Comparison of ENCODE assay signal across 17 cellular contexts in genomic region chrY:7377091-7377490, GRCh38.
DNase-seq lines count a peak whose midpoint lies in the region; ATAC-seq and TF ChIP-seq lines count a peak whose summit lies in the region.
"Had no signal": no experiment of that assay in that cellular context is flagged by ENCODE, and none has a peak within 500 bp of the region (broad histone marks: within the 10 kb centered on the region; RNA-seq: fewer than 3 reads in every experiment).

No MANE protein-coding gene starts in this region.

- H3K4me1 Mint-ChIP-seq in activated naive CD4-positive, alpha-beta T cell treated with anti-CD3 and anti-CD28 coated beads for 36 hours (ENCODE audit: low read depth): peaks cover 10% of the 10 kb centered on the region
- no peaks in the 10 kb centered on the region for H3K4me1 Mint-ChIP-seq in activated T-helper 17 cell treated with anti-CD3 and anti-CD28 coated beads, Interleukin-2, amount 50 U/mL, for 72 hours
- H3K4me1 Mint-ChIP-seq: CD14-positive monocyte, H9 had no signal

- TF ChIP-seq CTCF in foreskin fibroblast (IDR thresholded peaks at IDR 0.05; ENCODE audit: low read depth, low read length): no peak

- intact Hi-C loops in activated naive CD4-positive, alpha-beta T cell treated with anti-CD3 and anti-CD28 coated beads for 36 hours (cut with micrococcal nuclease): no loop called here

- peak overlapping the region; percentile 30 for H3K27ac Mint-ChIP-seq in activated naive CD4-positive, alpha-beta T cell treated with anti-CD3 and anti-CD28 coated beads for 36 hours
- peak overlapping the region; percentile 15 for H3K27ac Mint-ChIP-seq in activated T-helper 17 cell treated with anti-CD3 and anti-CD28 coated beads, Interleukin-2, amount 50 U/mL, for 72 hours
- H3K27ac Mint-ChIP-seq: CD14-positive monocyte, H9 had no signal

- H3K4me3 ChIP-seq in foreskin fibroblast (ENCODE audit: low read depth in 1 of 2, low read length in 2 of 2): no peak overlapping the region
- no peak overlapping the region for H3K4me3 ChIP-seq in MG63
- H3K4me3 ChIP-seq: A549 had no signal

- CTCF ChIA-PET in activated naive CD4-positive, alpha-beta T cell treated with anti-CD3 and anti-CD28 coated beads for 36 hours (lab: Charles Lee): no interaction called here

- no peaks in the 10 kb centered on the region for H3K9me3 ChIP-seq in MG63
- H3K9me3 ChIP-seq: A549 had no signal

- peaks cover 26% of the 10 kb centered on the region for H3K36me3 Mint-ChIP-seq in activated naive CD4-positive, alpha-beta T cell treated with anti-CD3 and anti-CD28 coated beads for 36 hours (ENCODE audit: low read depth)
- H3K36me3 Mint-ChIP-seq in activated T-helper 17 cell treated with anti-CD3 and anti-CD28 coated beads, Interleukin-2, amount 50 U/mL, for 72 hours (ENCODE audit: low read depth): peaks cover 99% of the 10 kb centered on the region

- no peak overlapping the region for H3K4me3 Mint-ChIP-seq in activated naive CD4-positive, alpha-beta T cell treated with anti-CD3 and anti-CD28 coated beads for 36 hours
- H3K4me3 Mint-ChIP-seq in activated T-helper 17 cell treated with anti-CD3 and anti-CD28 coated beads, Interleukin-2, amount 50 U/mL, for 72 hours: no peak overlapping the region
- H3K4me3 Mint-ChIP-seq: CD14-positive monocyte, H9 had no signal

- H3K27me3 ChIP-seq in MG63: no peaks in the 10 kb centered on the region

- H3K36me3 ChIP-seq in MG63: peaks cover 7% of the 10 kb centered on the region

- H3K27me3 Mint-ChIP-seq in activated naive CD4-positive, alpha-beta T cell treated with anti-CD3 and anti-CD28 coated beads for 36 hours (ENCODE audit: low read depth): no peaks in the 10 kb centered on the region
- no peaks in the 10 kb centered on the region for H3K27me3 Mint-ChIP-seq in activated T-helper 17 cell treated with anti-CD3 and anti-CD28 coated beads, Interleukin-2, amount 50 U/mL, for 72 hours

- ATAC-seq in activated T-helper 17 cell treated with anti-CD3 and anti-CD28 coated beads, Interleukin-2, amount 50 U/mL, for 72 hours (replicated peaks): peak; percentile 64
- ATAC-seq: A549 had no signal

- DNase-seq in activated naive CD4-positive, alpha-beta T cell treated with anti-CD3 and anti-CD28 coated beads for 36 hours: peak; percentile 10
- no peak for DNase-seq in activated naive CD4-positive, alpha-beta T cell treated with Interleukin-2 at 50 U/mL for 16 hours
- DNase-seq in EL: peak; percentile 7
- DNase-seq in foreskin fibroblast: peak; percentile 16 to 57
- no peak for DNase-seq in NCI-H82 treated with DMSO at 0.1 percent for 48 hours (lab: John Stamatoyannopoulos, UW; ENCODE audit: unreplicated experiment)
- no peak for DNase-seq in NCI-H1048 (lab: John Stamatoyannopoulos, UW)
- DNase-seq in MG63: no peak
- DNase-seq: COR-L47, DMS153, H9, NCI-H187, NCI-H446 treated with DMSO at 0.1 percent for 48 hours, OCI-M1, RPMI8226 had no signal

- no peaks in the 10 kb centered on the region for H3K9me3 Mint-ChIP-seq in activated naive CD4-positive, alpha-beta T cell treated with anti-CD3 and anti-CD28 coated beads for 36 hours
- no peaks in the 10 kb centered on the region for H3K9me3 Mint-ChIP-seq in activated T-helper 17 cell treated with anti-CD3 and anti-CD28 coated beads, Interleukin-2, amount 50 U/mL, for 72 hours
- H3K9me3 Mint-ChIP-seq: H9 had no signal

Comparison
In these comparisons a context has a peak if more than half of its experiments do, and no peak if none do; other contexts are left out.
1. DNase-seq: peak in activated naive CD4-positive, alpha-beta T cell treated with anti-CD3 and anti-CD28 coated beads for 36 hours (single experiment), EL (single experiment) and foreskin fibroblast (2 of 2); none in activated naive CD4-positive, alpha-beta T cell treated with Interleukin-2 at 50 U/mL for 16 hours (single experiment), NCI-H82 treated with DMSO at 0.1 percent for 48 hours (single experiment), NCI-H1048 (single experiment) and MG63 (single experiment).